Comparison of ENCODE assay signal across 8 cellular contexts in the genomic region with DNA sequence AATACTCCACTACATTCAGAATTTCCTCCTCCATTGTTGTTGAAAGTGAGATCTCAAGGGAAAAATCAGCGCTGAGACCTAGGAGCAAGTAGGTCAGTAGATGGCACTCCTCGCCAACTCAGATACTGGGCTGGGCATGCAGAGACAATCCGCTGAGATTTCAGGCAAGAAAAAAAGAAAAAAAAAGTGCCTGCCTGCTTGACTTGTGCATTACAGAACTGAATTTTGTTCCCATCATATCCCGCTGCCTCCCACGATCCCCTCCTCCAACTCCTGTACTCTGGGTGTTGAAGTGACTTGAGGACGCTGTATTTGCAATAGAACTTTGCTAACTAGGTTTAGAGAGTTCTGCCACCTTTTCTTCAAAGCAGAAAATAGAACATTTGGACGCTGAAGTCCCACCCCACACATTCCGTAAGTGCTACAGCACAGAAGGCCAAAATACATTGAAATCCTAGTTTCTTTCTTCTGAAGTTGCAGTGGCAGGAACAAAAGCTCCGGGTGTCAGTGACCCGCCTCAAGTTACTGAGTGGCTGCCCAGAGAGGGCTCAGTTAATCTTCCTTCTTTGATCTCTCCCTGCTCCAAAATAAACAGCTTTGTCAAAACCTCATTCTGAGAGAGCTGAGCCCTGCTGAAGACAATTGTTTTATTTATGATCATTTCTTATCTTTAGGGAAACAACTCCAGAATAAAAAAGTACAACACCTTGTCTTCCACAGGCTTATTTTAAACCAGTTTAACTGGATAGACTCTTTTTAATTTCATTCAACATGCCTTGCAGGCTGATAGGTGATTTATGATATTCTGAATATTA.
DNase-seq lines count a peak whose midpoint lies in the region; ATAC-seq and TF ChIP-seq lines count a peak whose summit lies in the region.

No MANE protein-coding gene starts in this region.

- DNase-seq in DMS 273 (lab: John Stamatoyannopoulos, UW; ENCODE audit: unreplicated experiment): peak; percentile 87
- peak; percentile 82 for DNase-seq in NCI-H146 (lab: John Stamatoyannopoulos, UW)
- no peak for DNase-seq in coronary artery (ENCODE audit: low spot score)
- DNase-seq in left colon: peak; percentile 66 to 74
- peak; percentile 55 to 58 for DNase-seq in stimulated activated CD4-positive, alpha-beta T cell treated with anti-CD3 and anti-CD28 coated beads, Interleukin-2, amount 100 ng/mL, for 24 hours
- no peak for DNase-seq in NK-92 (lab: John Stamatoyannopoulos, UW; ENCODE audit: unreplicated experiment)

- peak overlapping the region in 1 of 2 donors; percentile 33 for H3K27ac ChIP-seq in coronary artery

- H3K4me3 ChIP-seq in WI38 (ENCODE audit: low read depth, low read length) (no peak overlapping the region), coronary artery (peak overlapping the region; percentile 44)

- intact Hi-C loops in left colon (cut with DNase I, micrococcal nuclease): loop anchor here in 1 of 2 donors (5.0 to 10.0 kb wide), 4 partner anchors 266 to 588 kb away; a partner anchor contains a TSS

- TF ChIP-seq CTCF in WI38 (IDR thresholded peaks at IDR 0.05; ENCODE audit: low read depth, low read length): peak; percentile 70
- TF ChIP-seq CTCF in coronary artery (IDR thresholded peaks at IDR 0.05): peak; percentile 38

- peak; percentile 45 for ATAC-seq in GM21825 (IDR thresholded peaks at IDR 0.05; ENCODE audit: unreplicated experiment)
- ATAC-seq in left colon: peak; percentile 92

Comparison
In these comparisons a context has a peak if more than half of its experiments do, and no peak if none do; other contexts are left out.
1. DNase-seq: peak in DMS 273 (single experiment), NCI-H146 (single experiment), left colon (2 of 2) and stimulated activated CD4-positive, alpha-beta T cell treated with anti-CD3 and anti-CD28 coated beads, Interleukin-2, amount 100 ng/mL, for 24 hours (2 of 2); none in coronary artery (single experiment) and NK-92 (single experiment).